In genomic region chr11:19080579-19080993, GRCh38 we compare ENCODE assay signal across 14 cellular contexts. TPM values are rescaled to one million over a fixed set of nuclear protein-coding genes. Genes with fewer than 3 reads are reported as not detected.
DNase-seq lines count a peak whose midpoint lies in the region; ATAC-seq and TF ChIP-seq lines count a peak whose summit lies in the region.
"Had no signal": no experiment of that assay in that cellular context is flagged by ENCODE, and none has a peak within 500 bp of the region (broad histone marks: within the 10 kb centered on the region; RNA-seq: fewer than 3 reads in every experiment).

No MANE protein-coding gene starts in this region.

- no peaks in the 10 kb centered on the region for H3K27me3 ChIP-seq in lower lobe of right lung (ENCODE audit: low read depth)
- H3K27me3 ChIP-seq: suprapubic skin had no signal

- H3K9me3 ChIP-seq in lower lobe of right lung, result no peaks in the 10 kb centered on the region
- H3K9me3 ChIP-seq: A549, suprapubic skin had no signal

- no peaks in the 10 kb centered on the region for H3K36me3 Mint-ChIP-seq in type B pancreatic cell
- H3K36me3 Mint-ChIP-seq in activated naive CD8-positive, alpha-beta T cell treated with anti-CD3 and anti-CD28 coated beads for 36 hours, result no peaks in the 10 kb centered on the region

- H3K36me3 ChIP-seq in lower lobe of right lung, result no peaks in the 10 kb centered on the region
- H3K36me3 ChIP-seq: suprapubic skin had no signal

- no peak for TF ChIP-seq CTCF in lower lobe of right lung (IDR thresholded peaks at IDR 0.05)
- TF ChIP-seq CTCF in type B pancreatic cell (conservative IDR thresholded peaks at IDR 0.05), result no peak

- no peak overlapping the region for H3K4me3 Mint-ChIP-seq in type B pancreatic cell
- H3K4me3 Mint-ChIP-seq in activated naive CD8-positive, alpha-beta T cell treated with anti-CD3 and anti-CD28 coated beads for 36 hours, result no peak overlapping the region

- no peak overlapping the region for H3K27ac ChIP-seq in lower lobe of right lung
- H3K27ac ChIP-seq: A549 had no signal

- DNase-seq in left cardiac atrium, result no peak
- no peak for DNase-seq in Right ventricle myocardium inferior (ENCODE audit: missing footprints)
- peak; percentile 68 to 85 for DNase-seq in dermis microvascular lymphatic vessel endothelial cell (ENCODE audit: low read depth in 2 of 2)
- DNase-seq in lower lobe of right lung, result peak; percentile 53
- DNase-seq in type B pancreatic cell (ENCODE audit: extremely low spot score, unreplicated experiment), result no peak
- DNase-seq in stimulated activated CD4-positive, alpha-beta T cell treated with anti-CD3 and anti-CD28 coated beads, Interleukin-2, amount 100 ng/mL, for 24 hours, result no peak
- no peak for DNase-seq in activated naive CD8-positive, alpha-beta T cell treated with anti-CD3 and anti-CD28 coated beads for 36 hours
- DNase-seq: DMS153, MV-4-11, NCI-H345, RPMI8226 had no signal

- H3K9me3 Mint-ChIP-seq in type B pancreatic cell, result no peaks in the 10 kb centered on the region
- no peaks in the 10 kb centered on the region for H3K9me3 Mint-ChIP-seq in activated naive CD8-positive, alpha-beta T cell treated with anti-CD3 and anti-CD28 coated beads for 36 hours

- H3K4me3 ChIP-seq in lower lobe of right lung, result no peak overlapping the region
- H3K4me3 ChIP-seq: A549, suprapubic skin had no signal

- H3K4me1 ChIP-seq in lower lobe of right lung, result peaks cover 4% of the 10 kb centered on the region
- H3K4me1 ChIP-seq: A549 had no signal

- peaks cover 14% of the 10 kb centered on the region for H3K4me1 Mint-ChIP-seq in type B pancreatic cell (ENCODE audit: unreplicated experiment)
- peaks cover 1% of the 10 kb centered on the region for H3K4me1 Mint-ChIP-seq in activated naive CD8-positive, alpha-beta T cell treated with anti-CD3 and anti-CD28 coated beads for 36 hours

- peak; percentile 39 to 45 for ATAC-seq in left cardiac atrium
- no peak for ATAC-seq in Right ventricle myocardium inferior
- ATAC-seq in lower lobe of right lung, result peak; percentile 68 to 76
- ATAC-seq in HG02852 (IDR thresholded peaks at IDR 0.05; ENCODE audit: unreplicated experiment), result no peak
- ATAC-seq: A549 had no signal

- intact Hi-C loops in left cardiac atrium (cut with DNase I) (no loop called here), Right ventricle myocardium inferior (cut with DNase I) (no loop called here), lower lobe of right lung (cut with DNase I) (no loop called here)

- H3K27me3 Mint-ChIP-seq in type B pancreatic cell, result peaks cover 4% of the 10 kb centered on the region
- H3K27me3 Mint-ChIP-seq in activated naive CD8-positive, alpha-beta T cell treated with anti-CD3 and anti-CD28 coated beads for 36 hours, result peaks cover 14% of the 10 kb centered on the region

- H3K27ac Mint-ChIP-seq in type B pancreatic cell, result peak overlapping the region; percentile 81
- H3K27ac Mint-ChIP-seq in activated naive CD8-positive, alpha-beta T cell treated with anti-CD3 and anti-CD28 coated beads for 36 hours, result no peak overlapping the region

RNA-seq across cellular contexts. Expression of gene MRGPRX2, which starts 20.1 kb away (rescaled TPM):
- total RNA-seq in left cardiac atrium (not detected), Right ventricle myocardium inferior (not detected), dermis microvascular lymphatic vessel endothelial cell (not detected in 2 replicates), lower lobe of right lung (not detected), type B pancreatic cell (ENCODE audit: low replicate concordance) (not detected in 2 replicates)
- total RNA-seq in activated naive CD8-positive, alpha-beta T cell treated with anti-CD3 and anti-CD28 coated beads for 36 hours, result under 1 TPM in 1 of 2 experiments, not detected in 1; 0.16 TPM

RNA-seq across cellular contexts. Expression of gene ZDHHC13, which starts 36.4 kb away (rescaled TPM):
- total RNA-seq in left cardiac atrium (10 to 100 TPM; 12.0 to 16.5 TPM), Right ventricle myocardium inferior (5.0 TPM), dermis microvascular lymphatic vessel endothelial cell (15.5 and 22.5 TPM in 2 replicates), lower lobe of right lung (10.6 TPM), type B pancreatic cell (ENCODE audit: low replicate concordance) (18.2 and 19.0 TPM in 2 replicates)
- 10 to 100 TPM; 16.5 to 19.3 TPM for total RNA-seq in activated naive CD8-positive, alpha-beta T cell treated with anti-CD3 and anti-CD28 coated beads for 36 hours

Comparison
In these comparisons a context has a peak if more than half of its experiments do, and no peak if none do; other contexts are left out.
1. ATAC-seq: peak in left cardiac atrium (2 of 2) and lower lobe of right lung (2 of 2); none in Right ventricle myocardium inferior (single experiment) and HG02852 (single experiment).
2. DNase-seq: peak in dermis microvascular lymphatic vessel endothelial cell (2 of 2) and lower lobe of right lung (single experiment); none in left cardiac atrium (single experiment), Right ventricle myocardium inferior (single experiment), type B pancreatic cell (single experiment), stimulated activated CD4-positive, alpha-beta T cell treated with anti-CD3 and anti-CD28 coated beads, Interleukin-2, amount 100 ng/mL, for 24 hours (0 of 2) and activated naive CD8-positive, alpha-beta T cell treated with anti-CD3 and anti-CD28 coated beads for 36 hours (single experiment).